1 cellular context compared by ENCODE assay signal in genomic region chr5:472076-472655, GRCh38.
TF ChIP-seq lines count a peak whose summit lies in the region.

No MANE protein-coding gene starts in this region.

TF ChIP-seq in GM12878, 131 proteins besides CTCF, POLR2A, EP300 and RAD21 (continued from another document):
- TF ChIP-seq IRF5 (IDR thresholded peaks at IDR 0.05; ENCODE audit: borderline replicate concordance) (no peak), SIN3A (IDR thresholded peaks at IDR 0.05; ENCODE audit: low read depth, low read length) (peak; percentile 12; the same call in 1 of the 2 replicates)
